In the genomic region with DNA sequence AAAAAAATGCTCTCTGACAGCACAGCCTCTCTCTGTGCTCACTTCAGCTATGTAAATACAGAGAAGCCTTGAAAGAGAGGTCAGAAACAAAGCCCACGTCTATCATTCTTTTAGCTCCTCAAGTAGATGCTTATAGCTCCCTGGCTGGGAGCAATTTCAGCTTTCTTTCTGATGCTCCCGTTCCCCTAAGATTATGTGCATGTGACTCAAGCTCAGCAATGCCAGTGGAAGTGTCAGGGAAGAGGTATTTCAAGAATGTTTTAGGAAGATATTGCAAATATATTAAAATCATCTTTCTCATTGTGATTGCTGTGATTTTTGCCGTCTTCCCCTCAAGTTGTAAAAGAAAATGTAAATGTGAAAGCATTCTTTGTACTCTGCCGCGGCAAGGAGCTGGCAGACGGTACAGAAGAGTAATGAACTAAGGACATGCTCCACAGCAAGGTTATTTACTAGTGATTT, we compare ENCODE assay signal across 11 cellular contexts.
A peak's percentile ranks its signal among the peaks of the same experiment; 100 is the strongest.
DNase-seq lines count a peak whose midpoint lies in the region.
"Had no signal": no experiment of that assay in that cellular context is flagged by ENCODE, and none has a peak within 500 bp of the region (broad histone marks: within the 10 kb centered on the region; RNA-seq: fewer than 3 reads in every experiment).

No MANE protein-coding gene starts in this region.

- H3K9ac ChIP-seq in GM23248 (no peak overlapping the region), neuronal stem cell (ENCODE audit: low read depth, low read length, poor library complexity) (no peak overlapping the region)

- H2BK5ac ChIP-seq in neuronal stem cell (ENCODE audit: low read length) = no peak overlapping the region

- DNase-seq in GM23248 (peak; percentile 23), NCI-H69 (lab: John Stamatoyannopoulos, UW) (peak; percentile 84), fibroblast of peridontal ligament (ENCODE audit: extremely low read depth) (peak; percentile 1), neuronal stem cell (ENCODE audit: low spot score) (peak; percentile 42), NCI-H1694 treated with DMSO at 0.1 percent for 48 hours (lab: John Stamatoyannopoulos, UW) (no peak), hippocampal formation (lab: John Stamatoyannopoulos, UW) (no peak)
- no peak for DNase-seq in activated naive CD4-positive, alpha-beta T cell treated with anti-CD3 and anti-CD28 coated beads, Interleukin-2, amount 50 U/mL, for 16 hours
- DNase-seq in activated CD4-positive, alpha-beta memory T cell treated with anti-CD3 and anti-CD28 coated beads for 36 hours = no peak
- DNase-seq: immature natural killer cell, NCI-H2171 treated with DMSO at 0.1 percent for 48 hours had no signal

- no peak overlapping the region for H2BK120ac ChIP-seq in neuronal stem cell (ENCODE audit: low read depth, low read length)

- H2AK5ac ChIP-seq in neuronal stem cell (ENCODE audit: low read depth, low read length) = no peak overlapping the region

- H3K79me1 ChIP-seq in neuronal stem cell (ENCODE audit: low read depth, low read length) = no peaks in the 10 kb centered on the region

- no peak overlapping the region for H4K91ac ChIP-seq in neuronal stem cell (ENCODE audit: low read depth, low read length, poor library complexity)

- POLR2A ChIA-PET in activated CD4-positive, alpha-beta memory T cell treated with anti-CD3 and anti-CD28 coated beads for 36 hours (lab: Charles Lee) = no interaction called here

- H3K9me3 ChIP-seq in GM23248 (ENCODE audit: low read depth) (no peaks in the 10 kb centered on the region), neuronal stem cell (replicated peaks in 1 of 2; ENCODE audit: control insufficient read depth in 2 of 2, insufficient read depth in 1 of 2, low read depth in 1 of 2, low read length in 2 of 2) (no peaks in the 10 kb centered on the region)
- H3K9me3 ChIP-seq: ascending aorta had no signal

- WGBS in GM23248 (ENCODE audit: low coverage in 1 of 2, low lambda C conversion rate in 2 of 2, missing lambda C conversion rate in 2 of 2), 2 experiments = 1% methylated on average over 6 of the region's 6 CpGs
- no CpG with 5 or more reads among the region's 6 CpGs for WGBS in neuronal stem cell (ENCODE audit: extremely low coverage in 2 of 2, insufficient read length in 2 of 2, insufficient replicate concordance in 1 of 2), 2 donors

- H3K27ac ChIP-seq in GM23248 (no peak overlapping the region), neuronal stem cell (replicated peaks; ENCODE audit: low read length) (peak overlapping the region; percentile 43)
- H3K27ac ChIP-seq: ascending aorta had no signal

- peaks cover 9% of the 10 kb centered on the region for H3K4me1 Mint-ChIP-seq in activated CD4-positive, alpha-beta memory T cell treated with anti-CD3 and anti-CD28 coated beads for 36 hours (ENCODE audit: low read depth)
- H3K4me1 Mint-ChIP-seq: immature natural killer cell had no signal

- H3K27me3 ChIP-seq in GM23248 (replicated peaks; ENCODE audit: insufficient read depth) = no peaks in the 10 kb centered on the region
- H3K27me3 ChIP-seq in neuronal stem cell (ENCODE audit: control insufficient read depth in 3 of 3, insufficient read depth in 3 of 3, low read depth in 1 of 3, low read length in 3 of 3) = no peaks in the 10 kb centered on the region
- H3K27me3 ChIP-seq: ascending aorta had no signal

- H3K36me3 ChIP-seq in GM23248 (ENCODE audit: low read depth) = no peaks in the 10 kb centered on the region
- no peaks in the 10 kb centered on the region for H3K36me3 ChIP-seq in neuronal stem cell (replicated peaks in 1 of 2; ENCODE audit: control insufficient read depth in 2 of 2, insufficient read depth in 2 of 2, low read length in 2 of 2)
- H3K36me3 ChIP-seq: ascending aorta had no signal

- intact Hi-C loops in activated CD4-positive, alpha-beta memory T cell treated with anti-CD3 and anti-CD28 coated beads for 36 hours (cut with micrococcal nuclease) = no loop called here

- no peak overlapping the region for H3K14ac ChIP-seq in neuronal stem cell (ENCODE audit: low read length)

- H3K4me3 Mint-ChIP-seq in activated CD4-positive, alpha-beta memory T cell treated with anti-CD3 and anti-CD28 coated beads for 36 hours = no peak overlapping the region
- H3K4me3 Mint-ChIP-seq: immature natural killer cell had no signal

- no peaks in the 10 kb centered on the region for H3F3A ChIP-seq in GM23248 (ENCODE audit: insufficient read depth)

- no peaks in the 10 kb centered on the region for H3K36me3 Mint-ChIP-seq in activated CD4-positive, alpha-beta memory T cell treated with anti-CD3 and anti-CD28 coated beads for 36 hours
- H3K36me3 Mint-ChIP-seq: immature natural killer cell had no signal

- in situ Hi-C loops in GM23248 (cut with MboI) = no loop called here

- H3K18ac ChIP-seq in neuronal stem cell (ENCODE audit: low read length) = no peak overlapping the region

- no peak overlapping the region for H3K4ac ChIP-seq in neuronal stem cell (ENCODE audit: low read length)

- H3K9me3 Mint-ChIP-seq in activated CD4-positive, alpha-beta memory T cell treated with anti-CD3 and anti-CD28 coated beads for 36 hours = no peaks in the 10 kb centered on the region

- H3K27me3 Mint-ChIP-seq in activated CD4-positive, alpha-beta memory T cell treated with anti-CD3 and anti-CD28 coated beads for 36 hours = no peaks in the 10 kb centered on the region

- no peaks in the 10 kb centered on the region for H3K9me2 ChIP-seq in GM23248 (ENCODE audit: insufficient read depth)

- no peak overlapping the region for H2BK15ac ChIP-seq in neuronal stem cell (ENCODE audit: low read length)

- CTCF ChIA-PET in activated CD4-positive, alpha-beta memory T cell treated with anti-CD3 and anti-CD28 coated beads for 36 hours (lab: Charles Lee) = no interaction called here

- H2BK12ac ChIP-seq in neuronal stem cell (ENCODE audit: low read length) = no peak overlapping the region

- H3K4me2 ChIP-seq in GM23248 (ENCODE audit: unreplicated experiment) (no peak overlapping the region), neuronal stem cell (ENCODE audit: insufficient read depth, low read length, poor library complexity, severe bottlenecking) (peak overlapping the region; percentile 14)

- no peak overlapping the region for H3K27ac Mint-ChIP-seq in activated CD4-positive, alpha-beta memory T cell treated with anti-CD3 and anti-CD28 coated beads for 36 hours
- H3K27ac Mint-ChIP-seq: immature natural killer cell had no signal

- H4K8ac ChIP-seq in neuronal stem cell (ENCODE audit: low read depth, low read length) = no peak overlapping the region

- H2AFZ ChIP-seq in GM23248 (no peak overlapping the region), neuronal stem cell (ENCODE audit: low read length) (peak overlapping the region; percentile 63)

- no peaks in the 10 kb centered on the region for H3K4me1 ChIP-seq in GM23248 (ENCODE audit: insufficient read depth)
- H3K4me1 ChIP-seq in neuronal stem cell (ENCODE audit: control insufficient read depth in 2 of 2, insufficient read depth in 1 of 2, low read depth in 1 of 2, low read length in 2 of 2) = peaks cover 0 to 28% of the 10 kb centered on the region in 2 donors
- H3K4me1 ChIP-seq: ascending aorta had no signal

- H3K4me3 ChIP-seq in GM23248 (no peak overlapping the region), neuronal stem cell (ENCODE audit: low read length in 2 of 2) (peak overlapping the region in 1 of 2 donors; percentile 30)
- H3K4me3 ChIP-seq: ascending aorta had no signal

- H4K20me1 ChIP-seq in GM23248 (ENCODE audit: insufficient read depth) = no peaks in the 10 kb centered on the region; the same call in 1 of the 2 replicates

- H3K23ac ChIP-seq in neuronal stem cell (ENCODE audit: low read depth, low read length, poor library complexity) = no peak overlapping the region

- no peaks in the 10 kb centered on the region for H3K79me2 ChIP-seq in GM23248 (ENCODE audit: insufficient read depth)

Comparison
In these comparisons a context has a peak if more than half of its experiments do, and no peak if none do; other contexts are left out.
1. DNase-seq: peak in GM23248 (single experiment), NCI-H69 (single experiment), fibroblast of peridontal ligament (single experiment) and neuronal stem cell (single experiment); none in activated naive CD4-positive, alpha-beta T cell treated with anti-CD3 and anti-CD28 coated beads, Interleukin-2, amount 50 U/mL, for 16 hours (single experiment), NCI-H1694 treated with DMSO at 0.1 percent for 48 hours (single experiment), hippocampal formation (0 of 2) and activated CD4-positive, alpha-beta memory T cell treated with anti-CD3 and anti-CD28 coated beads for 36 hours (single experiment).